Comparison of ENCODE assay signal across 13 cellular contexts in genomic region chr14:89367449-89368120, GRCh38. TPM values are rescaled to one million over a fixed set of nuclear protein-coding genes. Genes with fewer than 3 reads are reported as not detected.
A peak's percentile ranks its signal among the peaks of the same experiment; 100 is the strongest.
DNase-seq lines count a peak whose midpoint lies in the region; ATAC-seq, FAIRE-seq and TF ChIP-seq lines count a peak whose summit lies in the region.
"Had no signal": no experiment of that assay in that cellular context is flagged by ENCODE, and none has a peak within 500 bp of the region (broad histone marks: within the 10 kb centered on the region; RNA-seq: fewer than 3 reads in every experiment).

No MANE protein-coding gene starts in this region.

- DNase-seq in Right ventricle myocardium inferior (ENCODE audit: missing footprints): no peak
- DNase-seq in cardiac septum (ENCODE audit: low spot score): no peak
- no peak for DNase-seq in effector memory CD8-positive, alpha-beta T cell
- no peak for DNase-seq in naive thymus-derived CD4-positive, alpha-beta T cell
- DNase-seq in AG08396 (ENCODE audit: low spot score): no peak
- DNase-seq in GM12891 (ENCODE audit: insufficient read length, low spot score): no peak
- DNase-seq in Karpas-422: no peak
- no peak for DNase-seq in hypothalamus (lab: John Stamatoyannopoulos, UW)
- DNase-seq: GOT3, mammary epithelial cell, NCI-H1930 had no signal

- H3K27me3 ChIP-seq in naive thymus-derived CD4-positive, alpha-beta T cell (ENCODE audit: control insufficient read depth in 2 of 2, insufficient read depth in 2 of 2, low read length in 2 of 2): no peaks in the 10 kb centered on the region
- no peaks in the 10 kb centered on the region; the same call in 1 of the 2 replicates for H3K27me3 ChIP-seq in Karpas-422 (ENCODE audit: low read length)

- H3K79me2 ChIP-seq in Karpas-422 (ENCODE audit: low read length): no peaks in the 10 kb centered on the region

- POLR2A ChIA-PET in naive thymus-derived CD4-positive, alpha-beta T cell (lab: Charles Lee): no interaction called here

- no peaks in the 10 kb centered on the region for H3K9me3 Mint-ChIP-seq in effector memory CD8-positive, alpha-beta T cell
- peaks cover 0 to 3% (median 0%) of the 10 kb centered on the region in 11 donors for H3K9me3 Mint-ChIP-seq in naive thymus-derived CD4-positive, alpha-beta T cell

- peak overlapping the region; percentile 40 for H3K27ac ChIP-seq in naive thymus-derived CD4-positive, alpha-beta T cell (ENCODE audit: low read depth, low read length)
- H3K27ac ChIP-seq in Karpas-422 (ENCODE audit: low read length): no peak overlapping the region

- ATAC-seq in Right ventricle myocardium inferior: peak; percentile 24
- no peak for ATAC-seq in effector memory CD8-positive, alpha-beta T cell (replicated peaks)
- no peak for ATAC-seq in naive thymus-derived CD4-positive, alpha-beta T cell

- no peak overlapping the region for H3K4me3 ChIP-seq in naive thymus-derived CD4-positive, alpha-beta T cell (ENCODE audit: low read length)
- no peak overlapping the region for H3K4me3 ChIP-seq in Karpas-422 (ENCODE audit: low read length)

- CTCF ChIA-PET in naive thymus-derived CD4-positive, alpha-beta T cell (lab: Charles Lee): no interaction called here

- no peaks in the 10 kb centered on the region for H3K27me3 Mint-ChIP-seq in effector memory CD8-positive, alpha-beta T cell
- H3K27me3 Mint-ChIP-seq in naive thymus-derived CD4-positive, alpha-beta T cell: no peaks in the 10 kb centered on the region

- TF ChIP-seq POLR2A in GM12891 (IDR thresholded peaks at IDR 0.05; ENCODE audit: low read depth, low read length): no peak

- H2AFZ ChIP-seq in Karpas-422 (ENCODE audit: low read length): no peak overlapping the region

- no peak for FAIRE-seq in GM12891 (lab: Jason Lieb, UNC)
- FAIRE-seq: colon, TTC549 had no signal

- no peaks in the 10 kb centered on the region for H3K9me3 ChIP-seq in naive thymus-derived CD4-positive, alpha-beta T cell (ENCODE audit: control insufficient read depth in 2 of 3, low read length in 3 of 3)
- H3K9me3 ChIP-seq in Karpas-422 (ENCODE audit: low read length): no peaks in the 10 kb centered on the region

- H3K36me3 ChIP-seq in naive thymus-derived CD4-positive, alpha-beta T cell (ENCODE audit: control insufficient read depth in 2 of 3, insufficient read depth in 3 of 3, low read length in 3 of 3): no peaks in the 10 kb centered on the region
- no peaks in the 10 kb centered on the region for H3K36me3 ChIP-seq in Karpas-422 (ENCODE audit: insufficient read depth, low read length)

- no peak overlapping the region for H3K4me3 Mint-ChIP-seq in effector memory CD8-positive, alpha-beta T cell
- peak overlapping the region in 1 of 10 donors; percentile 91 for H3K4me3 Mint-ChIP-seq in naive thymus-derived CD4-positive, alpha-beta T cell

- no peaks in the 10 kb centered on the region for H3K9me2 ChIP-seq in Karpas-422 (replicated peaks; ENCODE audit: insufficient read depth, low read length)

- H3K4me1 Mint-ChIP-seq in effector memory CD8-positive, alpha-beta T cell (ENCODE audit: low read depth in 2 of 2): peaks cover 46 to 71% of the 10 kb centered on the region in 2 donors
- H3K4me1 Mint-ChIP-seq in naive thymus-derived CD4-positive, alpha-beta T cell: peaks cover 44 to 95% (median 82%) of the 10 kb centered on the region in 7 donors

- peaks cover 10% of the 10 kb centered on the region for H3K36me3 Mint-ChIP-seq in effector memory CD8-positive, alpha-beta T cell (ENCODE audit: insufficient read depth)
- peaks cover 0 to 25% (median 9%) of the 10 kb centered on the region in 5 donors for H3K36me3 Mint-ChIP-seq in naive thymus-derived CD4-positive, alpha-beta T cell

- H3K27ac Mint-ChIP-seq in effector memory CD8-positive, alpha-beta T cell: peak overlapping the region; percentile 56 to 65
- H3K27ac Mint-ChIP-seq in naive thymus-derived CD4-positive, alpha-beta T cell: peak overlapping the region; percentile 7 to 95 (median 83)

- H3K4me2 ChIP-seq in Karpas-422 (ENCODE audit: low read depth, low read length, poor library complexity, severe bottlenecking): no peak overlapping the region

- H4K20me1 ChIP-seq in Karpas-422 (ENCODE audit: insufficient read depth, low read depth, low read length): no peaks in the 10 kb centered on the region; the same call in 1 of the 2 replicates

- H3K9ac ChIP-seq in Karpas-422 (ENCODE audit: low read length): no peak overlapping the region

- H3K4me1 ChIP-seq in naive thymus-derived CD4-positive, alpha-beta T cell (ENCODE audit: control insufficient read depth in 2 of 2, insufficient read depth in 2 of 2, low read length in 2 of 2): peaks cover 19 to 26% of the 10 kb centered on the region in 2 donors
- peaks cover 16% of the 10 kb centered on the region for H3K4me1 ChIP-seq in Karpas-422 (ENCODE audit: low read length)

- intact Hi-C loops in Right ventricle myocardium inferior (cut with DNase I) (no loop called here), cardiac septum (cut with DNase I) (loop anchor here (5.0 kb wide), 1 partner anchor 50 kb away; the partner anchor contains the start of gene FOXN3)
- intact Hi-C loops in naive thymus-derived CD4-positive, alpha-beta T cell (cut with micrococcal nuclease): no loop called here

TF ChIP-seq in GM12891, 5 proteins besides CTCF, POLR2A, EP300 and RAD21:
- TF ChIP-seq POLR2AphosphoS5 (IDR thresholded peaks at IDR 0.05; ENCODE audit: low read depth, low read length): no peak

RNA-seq across cellular contexts. Expression of gene FOXN3, which starts 49.4 kb away (rescaled TPM):
- total RNA-seq in Right ventricle myocardium inferior (127 TPM), cardiac septum (87.6 TPM)
- total RNA-seq in naive thymus-derived CD4-positive, alpha-beta T cell: 100 to 1,000 TPM; 103 to 192 (median 149) TPM
- polyA plus RNA-seq in naive thymus-derived CD4-positive, alpha-beta T cell: 100 to 1,000 TPM; 120 to 156 TPM
- 15.4 TPM for polyA plus RNA-seq in GM12891 (2012; ENCODE audit: low read depth, missing spikeins)
- total RNA-seq in Karpas-422 (2014; rRNA removed; shearing (Covaris generic); ENCODE audit: low replicate concordance): 8.9 and 13.8 TPM in 2 replicates
